ENCODE assay signal across 25 cellular contexts in the genomic region with DNA sequence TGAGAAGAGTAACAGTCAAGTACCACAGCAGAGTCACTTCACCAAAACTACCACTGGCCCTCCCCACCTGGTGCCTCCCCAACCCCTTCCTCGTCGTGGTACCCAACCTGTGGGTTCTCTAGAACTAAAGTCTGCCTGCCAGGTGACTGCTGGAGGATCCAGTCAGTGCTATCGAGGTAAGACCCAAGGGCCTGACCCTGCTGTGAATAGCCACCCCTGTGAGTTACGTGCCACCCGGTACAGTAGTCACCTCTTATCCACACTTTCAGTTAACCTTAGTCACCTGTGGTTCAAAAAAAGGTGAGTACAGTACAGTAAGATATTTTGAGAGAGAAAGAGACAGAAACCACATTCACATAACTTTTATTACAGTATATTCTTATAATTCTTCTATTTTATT. TPM values are rescaled to one million over a fixed set of nuclear protein-coding genes. Genes with fewer than 3 reads are reported as not detected.
DNase-seq lines count a peak whose midpoint lies in the region; ATAC-seq and TF ChIP-seq lines count a peak whose summit lies in the region.
"Had no signal": no experiment of that assay in that cellular context is flagged by ENCODE, and none has a peak within 500 bp of the region (broad histone marks: within the 10 kb centered on the region; RNA-seq: fewer than 3 reads in every experiment).

No MANE protein-coding gene starts in this region.

- CTCF ChIA-PET in RWPE1 (lab: Yijun Ruan, JAX) (interaction anchor here (0.6 to 1.1 kb wide), 3 partner anchors 9 to 594 kb away, joined by 3 to 4 read pairs (median 3); no protein-coding TSS in a partner anchor), mammary epithelial cell (lab: Charles Lee; ENCODE audit: low non-redundant PET) (interaction anchor here (0.6 to 0.7 kb wide), 3 partner anchors 17 to 820 kb away, joined by 4 to 6 read pairs (median 5); a partner anchor contains a TSS)

- H4K20me1 ChIP-seq in mammary epithelial cell (ENCODE audit: insufficient read depth, low read length), result no peaks in the 10 kb centered on the region

- peaks cover 36% of the 10 kb centered on the region for H3K4me1 Mint-ChIP-seq in activated naive CD4-positive, alpha-beta T cell treated with anti-CD3 and anti-CD28 coated beads, Interleukin-2, amount 50 U/mL, for 24 hours
- H3K4me1 Mint-ChIP-seq in stimulated activated effector memory CD8-positive, alpha-beta T cell treated with anti-CD3 and anti-CD28 coated beads, Interleukin-12 subunit alpha, Interleukin-12 subunit beta, amount 100 ng/mL, for 72 hours, result peaks cover 22% of the 10 kb centered on the region

- H3K9me3 Mint-ChIP-seq in activated naive CD4-positive, alpha-beta T cell treated with anti-CD3 and anti-CD28 coated beads, Interleukin-2, amount 50 U/mL, for 24 hours, result no peaks in the 10 kb centered on the region
- H3K9me3 Mint-ChIP-seq in stimulated activated effector memory CD8-positive, alpha-beta T cell treated with anti-CD3 and anti-CD28 coated beads, Interleukin-12 subunit alpha, Interleukin-12 subunit beta, amount 100 ng/mL, for 72 hours, result no peaks in the 10 kb centered on the region
- H3K9me3 Mint-ChIP-seq: CD4-positive, alpha-beta memory T cell; naive thymus-derived CD8-positive, alpha-beta T cell; T-helper 2 cell treated with Interferon-gamma antibody and Interleukin-4, amounts not matched to agents 5 μg/mL and 100 μg/mL, for 36 hours had no signal

- peaks cover 17% of the 10 kb centered on the region for H3K4me1 ChIP-seq in mammary epithelial cell (ENCODE audit: insufficient read depth, low read length)
- H3K4me1 ChIP-seq: pancreas, testis, vagina had no signal

- dilution Hi-C loops in mammary epithelial cell (cut with HindIII; ENCODE audit: low sequenced_read_pairs), result no loop called here

- intact Hi-C loops in mammary epithelial cell (cut with micrococcal nuclease), result loop anchor here (2.0 kb wide), 1 partner anchor 44 kb away; a partner anchor contains a TSS

- H3K4me3 Mint-ChIP-seq in activated naive CD4-positive, alpha-beta T cell treated with anti-CD3 and anti-CD28 coated beads, Interleukin-2, amount 50 U/mL, for 24 hours, result peak overlapping the region; percentile 53
- H3K4me3 Mint-ChIP-seq in stimulated activated effector memory CD8-positive, alpha-beta T cell treated with anti-CD3 and anti-CD28 coated beads, Interleukin-12 subunit alpha, Interleukin-12 subunit beta, amount 100 ng/mL, for 72 hours, result no peak overlapping the region
- H3K4me3 Mint-ChIP-seq: CD4-positive, alpha-beta memory T cell; T-helper 2 cell treated with Interferon-gamma antibody and Interleukin-4, amounts not matched to agents 5 μg/mL and 100 μg/mL, for 36 hours had no signal

- H3K27ac Mint-ChIP-seq in activated naive CD4-positive, alpha-beta T cell treated with anti-CD3 and anti-CD28 coated beads, Interleukin-2, amount 50 U/mL, for 24 hours, result peak overlapping the region; percentile 89
- peak overlapping the region; percentile 21 for H3K27ac Mint-ChIP-seq in stimulated activated effector memory CD8-positive, alpha-beta T cell treated with anti-CD3 and anti-CD28 coated beads, Interleukin-12 subunit alpha, Interleukin-12 subunit beta, amount 100 ng/mL, for 72 hours
- H3K27ac Mint-ChIP-seq: T-helper 2 cell treated with Interferon-gamma antibody and Interleukin-4, amounts not matched to agents 5 μg/mL and 100 μg/mL, for 36 hours had no signal

- H3K79me2 ChIP-seq in mammary epithelial cell (ENCODE audit: insufficient read depth, low read length), result peaks cover 6% of the 10 kb centered on the region

- 100% methylated on average over 4 of the region's 5 CpGs for WGBS in mammary epithelial cell (ENCODE audit: low coverage, missing lambda C conversion rate)

- peaks cover 31% of the 10 kb centered on the region for H3K36me3 ChIP-seq in mammary epithelial cell (ENCODE audit: insufficient read depth, low read length)

- peaks cover 44% of the 10 kb centered on the region for H3K36me3 Mint-ChIP-seq in activated naive CD4-positive, alpha-beta T cell treated with anti-CD3 and anti-CD28 coated beads, Interleukin-2, amount 50 U/mL, for 24 hours
- H3K36me3 Mint-ChIP-seq in stimulated activated effector memory CD8-positive, alpha-beta T cell treated with anti-CD3 and anti-CD28 coated beads, Interleukin-12 subunit alpha, Interleukin-12 subunit beta, amount 100 ng/mL, for 72 hours, result peaks cover 98% of the 10 kb centered on the region

- H3K27ac ChIP-seq in RWPE1 (peak overlapping the region; percentile 53), mammary epithelial cell (ENCODE audit: insufficient read depth, low read depth, low read length) (peak overlapping the region; percentile 65)
- H3K27ac ChIP-seq: dorsolateral prefrontal cortex, heart right ventricle, pancreas, SK-N-MC, testis, vagina, WERI-Rb-1 had no signal

- no peak overlapping the region for H3K4me3 ChIP-seq in mammary epithelial cell (replicated peaks in 1 of 3; ENCODE audit: insufficient read depth in 1 of 3, low read depth in 2 of 3, low read length in 3 of 3)
- H3K4me3 ChIP-seq: dorsolateral prefrontal cortex, heart right ventricle, pancreas, SK-N-MC, testis, vagina had no signal

- no peaks in the 10 kb centered on the region for H3K27me3 ChIP-seq in mammary epithelial cell (ENCODE audit: insufficient read depth, low read length)
- H3K27me3 ChIP-seq: dorsolateral prefrontal cortex, heart right ventricle, pancreas, testis, vagina had no signal

- in situ Hi-C loops in mammary epithelial cell (cut with MboI; ENCODE audit: low sequenced_read_pairs in 2 of 2), result loop anchor here in 1 of 2 donors (5.0 kb wide), 2 partner anchors 51 to 206 kb away; no protein-coding TSS in a partner anchor

- POLR2A ChIA-PET in RWPE1 (lab: Yijun Ruan, JAX; ENCODE audit: low non-redundant PET), result no interaction called here

- H3K4me2 ChIP-seq in mammary epithelial cell (ENCODE audit: insufficient read depth, low read depth, low read length), result no peak overlapping the region

- no peak for DNase-seq in activated naive CD4-positive, alpha-beta T cell treated with anti-CD3 and anti-CD28 coated beads, Interleukin-2, amount 50 U/mL, for 16 hours
- no peak for DNase-seq in RWPE1 (ENCODE audit: low spot score)
- peak; percentile 5 for DNase-seq in mammary epithelial cell
- DNase-seq in stimulated activated effector memory CD8-positive, alpha-beta T cell treated with anti-CD3 and anti-CD28 coated beads, Interleukin-12 subunit alpha, Interleukin-12 subunit beta, amount 100 ng/mL, for 72 hours (ENCODE audit: low spot score in 2 of 2), result no peak
- DNase-seq in SKM-1 treated with dmso at 0.1 percent for 144 hours (lab: John Stamatoyannopoulos, UW; ENCODE audit: unreplicated experiment), result no peak
- DNase-seq: activated effector memory CD4-positive, alpha-beta T cell treated with Interleukin-2 at 50 U/mL for 16 hours; anterior cingulate cortex; CD4-positive, alpha-beta memory T cell; central memory CD4-positive, alpha-beta T cell; DMS153; dorsolateral prefrontal cortex; heart right ventricle; naive thymus-derived CD8-positive, alpha-beta T cell; NCI-H1436 treated with DMSO at 0.1 percent for 48 hours; NCI-H510A; pancreas; right cardiac atrium; testis; WERI-Rb-1 had no signal

- no peak for TF ChIP-seq CTCF in RWPE1 (conservative IDR thresholded peaks at IDR 0.05; ENCODE audit: low read depth)
- no peak for TF ChIP-seq CTCF in mammary epithelial cell (conservative IDR thresholded peaks at IDR 0.05 in 1 of 2, IDR thresholded peaks at IDR 0.05 in 1 of 2; ENCODE audit: extremely low read depth in 1 of 2, insufficient read depth in 1 of 2, low read depth in 1 of 2, low read length in 2 of 2)

- BruUV-seq in mammary epithelial cell (replicated peaks; lab: Mats Ljungman, UMichigan), result no TSS peak

- H3K9ac ChIP-seq in mammary epithelial cell (ENCODE audit: insufficient read depth, low read length), result no peak overlapping the region

- no peaks in the 10 kb centered on the region for H3K9me3 ChIP-seq in mammary epithelial cell (replicated peaks; ENCODE audit: insufficient read depth, low read length)
- H3K9me3 ChIP-seq: heart right ventricle, pancreas, testis, vagina had no signal

- no peak overlapping the region for H2AFZ ChIP-seq in mammary epithelial cell (ENCODE audit: low read depth, low read length)

- H3K27me3 Mint-ChIP-seq in activated naive CD4-positive, alpha-beta T cell treated with anti-CD3 and anti-CD28 coated beads, Interleukin-2, amount 50 U/mL, for 24 hours, result no peaks in the 10 kb centered on the region
- H3K27me3 Mint-ChIP-seq: CD4-positive, alpha-beta memory T cell; naive thymus-derived CD8-positive, alpha-beta T cell had no signal

- ATAC-seq in stimulated activated effector memory CD8-positive, alpha-beta T cell treated with anti-CD3 and anti-CD28 coated beads, Interleukin-12 subunit alpha, Interleukin-12 subunit beta, amount 100 ng/mL, for 72 hours, result peak; percentile 19
- no peak for ATAC-seq in HG03175 (IDR thresholded peaks at IDR 0.05; ENCODE audit: unreplicated experiment)
- ATAC-seq: heart right ventricle; left lobe of liver; naive thymus-derived CD8-positive, alpha-beta T cell; pancreas; right cardiac atrium had no signal

RNA-seq across cellular contexts. Expression of a gene that starts 16.5 kb away (rescaled TPM):
- 10 to 100 TPM; 15.5 to 41.3 TPM for total RNA-seq in mammary epithelial cell
- 19.1 TPM for polyA plus RNA-seq in mammary epithelial cell
- 30.7 TPM for polyA minus RNA-seq in mammary epithelial cell

RNA-seq across cellular contexts. Expression of a gene that starts 44.9 kb away (rescaled TPM):
- total RNA-seq in mammary epithelial cell, result 1 to 10 TPM; 2.7 to 4.0 TPM
- polyA plus RNA-seq in mammary epithelial cell, result 1.8 TPM
- polyA minus RNA-seq in mammary epithelial cell, result 2.9 TPM
